Comparison of ENCODE assay signal across 8 cellular contexts in genomic region chr2:207792244-207792785, GRCh38. TPM values are rescaled to one million over a fixed set of nuclear protein-coding genes. Genes with fewer than 3 reads are reported as not detected.
DNase-seq lines count a peak whose midpoint lies in the region; ATAC-seq and TF ChIP-seq lines count a peak whose summit lies in the region.

No MANE protein-coding gene starts in this region.

- no peak for TF ChIP-seq POLR2A in esophagus squamous epithelium (IDR thresholded peaks at IDR 0.05)

- H3K27ac ChIP-seq in esophagus squamous epithelium = peak overlapping the region; percentile 17 to 78 (median 57)

- no peaks in the 10 kb centered on the region for H3K27me3 ChIP-seq in esophagus squamous epithelium
- H3K27me3 ChIP-seq in BE2C = no peaks in the 10 kb centered on the region

- intact Hi-C loops in esophagus squamous epithelium (cut with DNase I) (no loop called here), sciatic nerve (cut with DNase I) (no loop called here)

- TF ChIP-seq CTCF in esophagus squamous epithelium (IDR thresholded peaks at IDR 0.05) = no peak
- TF ChIP-seq CTCF in BE2C (IDR thresholded peaks at IDR 0.05; ENCODE audit: low read depth, low read length) = no peak

- H3K36me3 ChIP-seq in esophagus squamous epithelium (no peaks in the 10 kb centered on the region), BE2C (no peaks in the 10 kb centered on the region)

- DNase-seq in NOMO-1 treated with dmso at 0.1 percent for 144 hours (lab: John Stamatoyannopoulos, UW; ENCODE audit: unreplicated experiment) (peak; percentile 40), esophagus squamous epithelium (lab: John Stamatoyannopoulos, UW) (no peak), sciatic nerve (ENCODE audit: low spot score) (no peak), NCI-H446 treated with DMSO at 0.1 percent for 48 hours (lab: John Stamatoyannopoulos, UW) (no peak), NCI-H510A (lab: John Stamatoyannopoulos, UW) (no peak), BE2C (no peak), NCI-H1930 (lab: John Stamatoyannopoulos, UW) (no peak)

- H3K9me3 ChIP-seq in esophagus squamous epithelium = no peaks in the 10 kb centered on the region
- H3K9me3 ChIP-seq in BE2C = no peaks in the 10 kb centered on the region

- ATAC-seq in GM21786 (IDR thresholded peaks at IDR 0.05; ENCODE audit: unreplicated experiment) (peak; percentile 73), sciatic nerve (peak; percentile 50)

- peaks cover 5 to 34% (median 20%) of the 10 kb centered on the region in 3 donors for H3K4me1 ChIP-seq in esophagus squamous epithelium
- H3K4me1 ChIP-seq in BE2C = no peaks in the 10 kb centered on the region; the same call in 1 of the 2 replicates

- 49 to 52% methylated on average over 2 to 5 of the region's 6 CpGs for WGBS in esophagus squamous epithelium, 2 donors

- no peak overlapping the region for H3K4me3 ChIP-seq in esophagus squamous epithelium
- no peak overlapping the region for H3K4me3 ChIP-seq in BE2C (ENCODE audit: low read depth, low read length)

RNA-seq across cellular contexts. Expression of gene FZD5, which starts 22.6 kb away (rescaled TPM):
- total RNA-seq in esophagus squamous epithelium (10 to 100 TPM in 1 of 4 donors, 1 to 10 TPM in 3; 7.2 to 11.3 (median 8.6) TPM), sciatic nerve (6.3 TPM)
- polyA plus RNA-seq in BE2C (2012; ENCODE audit: insufficient read depth, insufficient read length, low read depth) = 0.85 TPM
